In the genomic region with DNA sequence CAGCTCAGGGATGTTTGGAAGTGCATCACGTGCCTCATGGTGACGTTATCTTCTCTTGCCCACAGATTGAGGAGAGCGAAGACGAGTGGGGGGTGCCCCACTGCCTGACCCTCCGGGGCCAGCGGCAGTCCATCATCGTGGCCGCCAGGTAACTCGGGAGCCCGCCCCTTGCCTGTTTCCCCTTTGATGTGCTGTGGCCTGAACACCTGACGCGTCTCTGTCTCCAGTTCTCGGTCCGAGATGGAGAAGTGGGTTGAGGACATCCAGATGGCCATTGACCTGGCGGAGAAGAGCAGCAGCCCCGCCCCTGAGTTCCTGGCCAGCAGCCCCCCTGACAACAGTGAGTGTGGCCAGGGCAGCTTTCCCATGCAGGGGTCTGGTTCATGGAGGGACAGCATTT, we compare ENCODE assay signal across 16 cellular contexts.
DNase-seq lines count a peak whose midpoint lies in the region; ATAC-seq, FAIRE-seq and TF ChIP-seq lines count a peak whose summit lies in the region.
"Had no signal": no experiment of that assay in that cellular context is flagged by ENCODE, and none has a peak within 500 bp of the region (broad histone marks: within the 10 kb centered on the region; RNA-seq: fewer than 3 reads in every experiment).

No MANE protein-coding gene starts in this region.

- H3K4ac ChIP-seq in H9 (ENCODE audit: low read depth, low read length), result no peak overlapping the region

- H3T11ph ChIP-seq in H9 (ENCODE audit: low read length), result no peak overlapping the region

- no peak overlapping the region for H2BK120ac ChIP-seq in H9 (ENCODE audit: low read depth, low read length, poor library complexity, severe bottlenecking)

- no peak overlapping the region for H3K9ac ChIP-seq in astrocyte (ENCODE audit: low read length)
- no peak overlapping the region for H3K9ac ChIP-seq in mammary epithelial cell (ENCODE audit: insufficient read depth, low read length)
- no peak overlapping the region for H3K9ac ChIP-seq in H9 (ENCODE audit: extremely low read depth, insufficient read length, low read length)
- H3K9ac ChIP-seq: BLaER1 had no signal

- H3K36me3 Mint-ChIP-seq in activated T-cell treated with anti-CD3 and anti-CD28 coated beads, Interleukin-2, amount 50 U/mL, for 24 hours (ENCODE audit: low read depth), result no peaks in the 10 kb centered on the region
- no peaks in the 10 kb centered on the region for H3K36me3 Mint-ChIP-seq in activated T-cell treated with anti-CD3 and anti-CD28 coated beads, Interleukin-2, amount 50 U/mL, for 4 hours (ENCODE audit: insufficient read depth)
- peaks cover 31% of the 10 kb centered on the region for H3K36me3 Mint-ChIP-seq in astrocyte (ENCODE audit: low read depth, unreplicated experiment)
- peaks cover 55% of the 10 kb centered on the region for H3K36me3 Mint-ChIP-seq in nephron progenitor cell (ENCODE audit: low read depth)
- H3K36me3 Mint-ChIP-seq in H9 (ENCODE audit: insufficient read depth in 1 of 3, low read depth in 3 of 3), result peaks cover 2 to 52% (median 48%) of the 10 kb centered on the region in 3 experiments; a peak in 5 of 7 replicates
- H3K36me3 Mint-ChIP-seq: CD8-positive, alpha-beta memory T cell had no signal

- H2AFZ ChIP-seq in astrocyte (ENCODE audit: low read depth, low read length) (no peak overlapping the region), mammary epithelial cell (ENCODE audit: low read depth, low read length) (no peak overlapping the region), H9 (ENCODE audit: low read length) (no peak overlapping the region)

- H3K4me1 ChIP-seq in astrocyte (ENCODE audit: insufficient read depth, low read length) (peaks cover 11% of the 10 kb centered on the region), mammary epithelial cell (ENCODE audit: insufficient read depth, low read length) (peaks cover 17% of the 10 kb centered on the region), H9 (ENCODE audit: insufficient read depth, low read length) (no peaks in the 10 kb centered on the region)

- H3K9me3 ChIP-seq in astrocyte (ENCODE audit: insufficient read depth, low read depth, low read length) (no peaks in the 10 kb centered on the region), mammary epithelial cell (replicated peaks; ENCODE audit: insufficient read depth, low read length) (no peaks in the 10 kb centered on the region), H9 (ENCODE audit: control insufficient read depth, low read depth, low read length) (no peaks in the 10 kb centered on the region)
- H3K9me3 ChIP-seq: BLaER1 had no signal

- no peak overlapping the region; the same call in 1 of the 2 replicates for H3K14ac ChIP-seq in H9 (ENCODE audit: insufficient read depth, low read length)

- no peak overlapping the region for H2BK5ac ChIP-seq in H9 (ENCODE audit: insufficient read length, low read length)

- peak overlapping the region; percentile 38 for H3K27ac Mint-ChIP-seq in activated T-cell treated with anti-CD3 and anti-CD28 coated beads, Interleukin-2, amount 50 U/mL, for 24 hours
- H3K27ac Mint-ChIP-seq in astrocyte (ENCODE audit: unreplicated experiment), result peak overlapping the region; percentile 26
- H3K27ac Mint-ChIP-seq in nephron progenitor cell, result peak overlapping the region; percentile 29
- no peak overlapping the region; a peak in 1 of 7 replicates for H3K27ac Mint-ChIP-seq in H9
- H3K27ac Mint-ChIP-seq: CD8-positive, alpha-beta memory T cell had no signal

- no peaks in the 10 kb centered on the region for H3K23me2 ChIP-seq in H9 (ENCODE audit: insufficient read length, low read depth, low read length, poor library complexity, severe bottlenecking)

- no peak overlapping the region for H4K8ac ChIP-seq in H9 (replicated peaks; ENCODE audit: insufficient read length, low read depth, low read length)

- no peak overlapping the region for H3K23ac ChIP-seq in H9 (ENCODE audit: insufficient read length, low read depth, low read length)

- no peaks in the 10 kb centered on the region for H3K9me3 Mint-ChIP-seq in activated T-cell treated with anti-CD3 and anti-CD28 coated beads, Interleukin-2, amount 50 U/mL, for 24 hours
- H3K9me3 Mint-ChIP-seq in activated T-cell treated with anti-CD3 and anti-CD28 coated beads, Interleukin-2, amount 50 U/mL, for 4 hours, result no peaks in the 10 kb centered on the region
- H3K9me3 Mint-ChIP-seq in astrocyte (ENCODE audit: unreplicated experiment) (no peaks in the 10 kb centered on the region), nephron progenitor cell (no peaks in the 10 kb centered on the region), H9 (no peaks in the 10 kb centered on the region)
- H3K9me3 Mint-ChIP-seq: CD8-positive, alpha-beta memory T cell had no signal

- in situ Hi-C loops in mammary epithelial cell (cut with MboI; ENCODE audit: low sequenced_read_pairs in 2 of 2), result loop anchor here (10.0 to 25.0 kb wide), 2 partner anchors 215 to 303 kb away; a partner anchor contains a TSS
- in situ Hi-C loops in GM13977 (cut with MboI; ENCODE audit: low pct_unique_long_range_greater_than_20kb, low sequenced_read_pairs, unreplicated experiment), result loop anchor here (10.0 kb wide), 1 partner anchor 215 kb away; no protein-coding TSS in a partner anchor

- no peak overlapping the region for H2BK15ac ChIP-seq in H9 (ENCODE audit: low read depth, low read length)

- no TSS peak for BruUV-seq in mammary epithelial cell (replicated peaks; lab: Mats Ljungman, UMichigan)

- no peak overlapping the region for H3K56ac ChIP-seq in H9 (ENCODE audit: insufficient read length, low read depth, low read length)

- dilution Hi-C loops in mammary epithelial cell (cut with HindIII; ENCODE audit: low sequenced_read_pairs), result loop anchor here (5.0 to 10.0 kb wide), 2 partner anchors 212 to 295 kb away; a partner anchor contains a TSS

- H3K79me1 ChIP-seq in H9 (ENCODE audit: insufficient read depth, low read depth, low read length, poor library complexity, severe bottlenecking), result no peaks in the 10 kb centered on the region

- WGBS in mammary epithelial cell (ENCODE audit: low coverage, missing lambda C conversion rate), result 94% methylated on average over 10 of the region's 16 CpGs
- WGBS in H9 (ENCODE audit: extremely low coverage, insufficient read length, low lambda C conversion rate), result no CpG with 5 or more reads among the region's 16 CpGs

- intact Hi-C loops in mammary epithelial cell (cut with micrococcal nuclease), result loop anchor here (10.0 kb wide), 1 partner anchor 405 kb away; no protein-coding TSS in a partner anchor

- H2AK5ac ChIP-seq in H9 (ENCODE audit: insufficient read length, low read length), result no peak overlapping the region

- CTCF ChIA-PET in mammary epithelial cell (lab: Charles Lee; ENCODE audit: low non-redundant PET), result no interaction called here

- H3K4me3 ChIP-seq in astrocyte (ENCODE audit: insufficient read depth, low read depth, low read length) (no peak overlapping the region), mammary epithelial cell (replicated peaks in 1 of 3; ENCODE audit: insufficient read depth in 1 of 3, low read depth in 2 of 3, low read length in 3 of 3) (no peak overlapping the region)
- H3K4me3 ChIP-seq: BLaER1 had no signal

- peaks cover 6% of the 10 kb centered on the region for H3K36me3 ChIP-seq in astrocyte (ENCODE audit: insufficient read depth, low read length)
- peaks cover 2% of the 10 kb centered on the region for H3K36me3 ChIP-seq in mammary epithelial cell (ENCODE audit: insufficient read depth, low read length)

- H3K18ac ChIP-seq in H9 (ENCODE audit: insufficient read length, low read depth, low read length), result no peak overlapping the region

- H3K4me3 Mint-ChIP-seq in activated T-cell treated with anti-CD3 and anti-CD28 coated beads, Interleukin-2, amount 50 U/mL, for 24 hours, result no peak overlapping the region
- H3K4me3 Mint-ChIP-seq in activated T-cell treated with anti-CD3 and anti-CD28 coated beads, Interleukin-2, amount 50 U/mL, for 4 hours, result no peak overlapping the region
- H3K4me3 Mint-ChIP-seq in astrocyte (ENCODE audit: unreplicated experiment), result no peak overlapping the region
- no peak overlapping the region for H3K4me3 Mint-ChIP-seq in nephron progenitor cell
- H3K4me3 Mint-ChIP-seq in H9, result no peak overlapping the region
- H3K4me3 Mint-ChIP-seq: CD8-positive, alpha-beta memory T cell had no signal

- ATAC-seq in activated T-cell treated with anti-CD3 and anti-CD28 coated beads, Interleukin-2, amount 50 U/mL, for 4 hours, result no peak
- ATAC-seq: HCT116 had no signal

- peaks cover 5% of the 10 kb centered on the region for H4K20me1 ChIP-seq in astrocyte (ENCODE audit: insufficient read depth, low read length)
- no peaks in the 10 kb centered on the region for H4K20me1 ChIP-seq in mammary epithelial cell (ENCODE audit: insufficient read depth, low read length)
- no peaks in the 10 kb centered on the region for H4K20me1 ChIP-seq in H9 (ENCODE audit: control insufficient read depth, insufficient read depth, insufficient read length)

- H3K27ac ChIP-seq in astrocyte (ENCODE audit: low read depth, low read length) (no peak overlapping the region), mammary epithelial cell (ENCODE audit: insufficient read depth, low read depth, low read length) (no peak overlapping the region), H9 (ENCODE audit: insufficient read length, low read depth, low read length) (no peak overlapping the region)
- H3K27ac ChIP-seq: BLaER1, HL-60 had no signal

- no peaks in the 10 kb centered on the region for H3K27me3 Mint-ChIP-seq in activated T-cell treated with anti-CD3 and anti-CD28 coated beads, Interleukin-2, amount 50 U/mL, for 24 hours
- H3K27me3 Mint-ChIP-seq in activated T-cell treated with anti-CD3 and anti-CD28 coated beads, Interleukin-2, amount 50 U/mL, for 4 hours (ENCODE audit: low read depth), result no peaks in the 10 kb centered on the region
- H3K27me3 Mint-ChIP-seq in astrocyte (ENCODE audit: low read depth, unreplicated experiment) (no peaks in the 10 kb centered on the region), nephron progenitor cell (ENCODE audit: low read depth, poor library complexity) (no peaks in the 10 kb centered on the region), H9 (ENCODE audit: low read depth) (peaks cover 2% of the 10 kb centered on the region; the same call in 1 of the 2 replicates)

- no peak for TF ChIP-seq CTCF in astrocyte (IDR thresholded peaks at IDR 0.05; ENCODE audit: insufficient read depth, low read depth, low read length)
- no peak for TF ChIP-seq CTCF in nephron progenitor cell (IDR thresholded peaks at IDR 0.05)
- TF ChIP-seq CTCF in mammary epithelial cell (conservative IDR thresholded peaks at IDR 0.05 in 1 of 2, IDR thresholded peaks at IDR 0.05 in 1 of 2; ENCODE audit: extremely low read depth in 1 of 2, insufficient read depth in 1 of 2, low read depth in 1 of 2, low read length in 2 of 2), result no peak
- no peak for TF ChIP-seq CTCF in GM13977 (IDR thresholded peaks at IDR 0.05; ENCODE audit: extremely low read depth, insufficient read depth, missing control alignments)
- no peak for TF ChIP-seq CTCF in H9 (conservative IDR thresholded peaks at IDR 0.05)

- no peak overlapping the region for H4K91ac ChIP-seq in H9 (ENCODE audit: insufficient read length, low read depth, low read length)

- H3K79me2 ChIP-seq in astrocyte (ENCODE audit: insufficient read depth, low read length) (no peaks in the 10 kb centered on the region), mammary epithelial cell (ENCODE audit: insufficient read depth, low read length) (no peaks in the 10 kb centered on the region), H9 (ENCODE audit: insufficient read depth, low read length) (no peaks in the 10 kb centered on the region)

- H3K4me1 Mint-ChIP-seq in activated T-cell treated with anti-CD3 and anti-CD28 coated beads, Interleukin-2, amount 50 U/mL, for 24 hours (ENCODE audit: low read depth), result peaks cover 7% of the 10 kb centered on the region
- H3K4me1 Mint-ChIP-seq in activated T-cell treated with anti-CD3 and anti-CD28 coated beads, Interleukin-2, amount 50 U/mL, for 4 hours (ENCODE audit: low read depth), result peaks cover 5% of the 10 kb centered on the region
- H3K4me1 Mint-ChIP-seq in astrocyte (ENCODE audit: low read depth, unreplicated experiment), result peaks cover 16% of the 10 kb centered on the region
- H3K4me1 Mint-ChIP-seq in nephron progenitor cell, result peaks cover 43% of the 10 kb centered on the region
- peaks cover under 1 to 1% of the 10 kb centered on the region in 2 experiments; a peak in 3 of 4 replicates for H3K4me1 Mint-ChIP-seq in H9

- no peak for DNase-seq in activated T-cell treated with anti-CD3 and anti-CD28 coated beads, Interleukin-2, amount 50 U/mL, for 24 hours
- DNase-seq in activated T-cell treated with anti-CD3 and anti-CD28 coated beads, Interleukin-2, amount 50 U/mL, for 4 hours, result no peak
- DNase-seq in astrocyte (ENCODE audit: low read depth), result no peak
- no peak for DNase-seq in nephron progenitor cell
- DNase-seq in mammary epithelial cell, result no peak
- DNase-seq in GM13977 (ENCODE audit: low spot score), result no peak
- DNase-seq in H9, result no peak
- DNase-seq: 8988T; AML-193; CD8-positive, alpha-beta memory T cell; DMS53; GF-D8 had no signal

- H3K4me2 ChIP-seq in astrocyte (ENCODE audit: low read length), result no peak overlapping the region
- H3K4me2 ChIP-seq in mammary epithelial cell (ENCODE audit: insufficient read depth, low read depth, low read length), result no peak overlapping the region
- no peak overlapping the region for H3K4me2 ChIP-seq in H9 (ENCODE audit: insufficient read depth, insufficient read length, low read length)
- H3K4me2 ChIP-seq: BLaER1 had no signal

- no peak for FAIRE-seq in astrocyte (lab: Jason Lieb, UNC)
- FAIRE-seq: GM18507 had no signal

- H4K5ac ChIP-seq in H9 (ENCODE audit: insufficient read length, low read depth, low read length), result no peak overlapping the region

- no peaks in the 10 kb centered on the region for H3K27me3 ChIP-seq in astrocyte (ENCODE audit: insufficient read depth, low read length)
- H3K27me3 ChIP-seq in mammary epithelial cell (ENCODE audit: insufficient read depth, low read length), result no peaks in the 10 kb centered on the region
- H3K27me3 ChIP-seq in H9 (ENCODE audit: insufficient read depth, low read length), result no peaks in the 10 kb centered on the region
- H3K27me3 ChIP-seq: BLaER1 had no signal

- H2BK12ac ChIP-seq in H9 (ENCODE audit: insufficient read length, low read depth, low read length), result no peak overlapping the region

- no peak overlapping the region for H2BK20ac ChIP-seq in H9 (ENCODE audit: low read depth, low read length, poor library complexity, severe bottlenecking)

Comparison
In these comparisons a context has a peak if more than half of its experiments do, and no peak if none do; other contexts are left out.
1. H3K27ac Mint-ChIP-seq: peak in activated T-cell treated with anti-CD3 and anti-CD28 coated beads, Interleukin-2, amount 50 U/mL, for 24 hours (single experiment), astrocyte (single experiment) and nephron progenitor cell (single experiment); none in H9 (0 of 3).